Comparison of ENCODE assay signal across 25 cellular contexts in the genomic region with DNA sequence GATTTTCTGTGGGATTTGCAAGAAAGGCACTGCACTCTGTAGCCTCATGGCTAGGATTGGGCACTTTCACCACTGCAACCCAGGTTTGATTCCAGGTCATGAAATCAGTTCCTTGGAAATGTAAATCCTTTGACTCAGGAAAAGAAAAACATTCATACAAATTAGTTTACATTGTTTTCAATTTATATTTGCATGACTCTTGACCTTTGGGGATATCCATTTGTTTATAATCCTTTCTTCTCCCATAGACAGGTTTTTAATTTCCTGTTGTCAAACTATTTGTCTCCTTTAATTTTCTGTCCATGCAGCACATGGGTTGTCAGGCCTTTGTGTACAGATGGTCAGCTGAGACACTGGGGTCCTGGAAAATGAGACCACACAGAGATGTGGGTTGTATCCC.
"Had no signal": no experiment of that assay in that cellular context is flagged by ENCODE, and none has a peak within 500 bp of the region (broad histone marks: within the 10 kb centered on the region; RNA-seq: fewer than 3 reads in every experiment).

No MANE protein-coding gene starts in this region.

- H3K4me1 ChIP-seq: left ventricle myocardium inferior, pancreas, prostate gland, suprapubic skin, tibial artery, upper lobe of right lung had no signal

- H3K27me3 ChIP-seq: pancreas, suprapubic skin, tibial artery, upper lobe of right lung had no signal

- H3K9me3 ChIP-seq: left ventricle myocardium inferior, pancreas, prostate gland, suprapubic skin, thoracic aorta, tibial artery, upper lobe of right lung had no signal

- H3K4me3 ChIP-seq: left ventricle myocardium inferior, lung, pancreas, prostate gland, skin epidermis, suprapubic skin, thoracic aorta, tibial artery, upper lobe of right lung had no signal

- H3K27ac ChIP-seq: left ventricle myocardium inferior, pancreas, prostate gland, skin epidermis, suprapubic skin, thoracic aorta, tibial artery, upper lobe of right lung had no signal

- DNase-seq: islet precursor cell; left ventricle myocardium inferior; mesendoderm; naive B cell; natural killer cell; nephron progenitor cell; nucleus accumbens; pancreas; posterior cingulate gyrus; retina; right cardiac atrium; stimulated activated CD4-positive, alpha-beta T cell treated with anti-CD3 and anti-CD28 coated beads, Interleukin-12 subunit alpha, Interleukin-12 subunit beta, amount 100 ng/mL, for 4 hours; stimulated activated CD4-positive, alpha-beta T cell treated with anti-CD3 and anti-CD28 coated beads, Interleukin-15, amount 100 ng/mL, for 24 hours; stimulated activated CD4-positive, alpha-beta T cell treated with anti-CD3 and anti-CD28 coated beads, Interleukin-2, amount 100 ng/mL, for 24 hours; stimulated activated CD4-positive, alpha-beta T cell treated with anti-CD3 and anti-CD28 coated beads, Interleukin-4, amount 100 ng/mL, for 1 hour; stimulated activated naive B cell treated with anti-CD40 and anti-IgM and Interleukin-4, amounts not matched to agents 10 μg/mL and 1 μg/mL and 100 μg/mL, for 72 hours; tibial artery; trophoblast cell; upper lobe of right lung had no signal

- FAIRE-seq: pancreas, urothelium cell line had no signal

- H3K36me3 ChIP-seq: left ventricle myocardium inferior, pancreas, prostate gland, suprapubic skin, thoracic aorta, tibial artery, upper lobe of right lung had no signal
